8 cellular contexts compared by ENCODE assay signal in genomic region chr17:38509008-38509771, GRCh38.
A peak's percentile ranks its signal among the peaks of the same experiment; 100 is the strongest.
DNase-seq lines count a peak whose midpoint lies in the region; ATAC-seq and TF ChIP-seq lines count a peak whose summit lies in the region.

No MANE protein-coding gene starts in this region.

- ATAC-seq in heart right ventricle (peak; percentile 52 to 82 (median 68)), aorta (ENCODE audit: low FRiP score) (peak; percentile 46), HG03565 (IDR thresholded peaks at IDR 0.05; ENCODE audit: unreplicated experiment) (no peak)

- H3K36me3 ChIP-seq in SU-DHL-6 (ENCODE audit: low read length) (no peaks in the 10 kb centered on the region), adipocyte (ENCODE audit: control insufficient read depth, insufficient read depth, low read length, severe bottlenecking) (peaks cover 22% of the 10 kb centered on the region), heart right ventricle (peaks cover 0 to 49% (median 26%) of the 10 kb centered on the region in 9 donors), aorta (ENCODE audit: control insufficient read depth in 1 of 2, insufficient read depth in 2 of 2, low read length in 1 of 2) (peaks cover 0 to 2% of the 10 kb centered on the region in 2 donors)

- H3K27ac ChIP-seq in SU-DHL-6 (ENCODE audit: low read depth, low read length) (no peak overlapping the region), heart right ventricle (peak overlapping the region in 4 of 10 donors; percentile 14 to 56 (median 19)), aorta (ENCODE audit: low read depth in 1 of 2, low read length in 2 of 2) (no peak overlapping the region)

- H3K9me3 ChIP-seq in SU-DHL-6 (ENCODE audit: insufficient read depth, low read length): no peaks in the 10 kb centered on the region
- no peaks in the 10 kb centered on the region for H3K9me3 ChIP-seq in adipocyte (ENCODE audit: control insufficient read depth, low read length)
- H3K9me3 ChIP-seq in heart right ventricle: no peaks in the 10 kb centered on the region
- no peaks in the 10 kb centered on the region for H3K9me3 ChIP-seq in aorta (ENCODE audit: control insufficient read depth, low read length)

- peak; percentile 66 for DNase-seq in AG04449 (ENCODE audit: low read depth, low spot score)
- DNase-seq in HCEC 1CT: peak; percentile 89
- peak; percentile 93 for DNase-seq in adipocyte (ENCODE audit: low read depth)
- peak; percentile 72 to 75 for DNase-seq in heart right ventricle
- peak; percentile 57 for DNase-seq in pulmonary artery endothelial cell (ENCODE audit: low read depth, low spot score)
- peak; percentile 76 to 89 for DNase-seq in aorta

- H3K4me2 ChIP-seq in SU-DHL-6 (ENCODE audit: low read depth, low read length, poor library complexity, severe bottlenecking): no peak overlapping the region

- H4K20me1 ChIP-seq in SU-DHL-6 (ENCODE audit: low read depth, low read length): no peaks in the 10 kb centered on the region

- no peaks in the 10 kb centered on the region for H3K79me2 ChIP-seq in SU-DHL-6 (ENCODE audit: insufficient read depth, low read length)

- POLR2A ChIA-PET in AG04449 (lab: Yijun Ruan, JAX): interaction anchor here (0.8 to 1.5 kb wide), 4 partner anchors 62 to 159 kb away, joined by 3 to 4 read pairs (median 3); partner anchors contain the start of gene SOCS7

- H2AFZ ChIP-seq in SU-DHL-6 (ENCODE audit: low read depth, low read length, severe bottlenecking): no peak overlapping the region

- CTCF ChIA-PET in AG04449 (lab: Yijun Ruan, JAX): interaction anchor here (0.6 to 15.2 kb wide), 32 partner anchors 13 to 223 kb away, joined by 3 to 210 read pairs (median 6); no protein-coding TSS in a partner anchor

- H3K27me3 ChIP-seq in SU-DHL-6 (ENCODE audit: low read length) (no peaks in the 10 kb centered on the region), adipocyte (replicated peaks; ENCODE audit: control insufficient read depth, insufficient read depth, low read length) (no peaks in the 10 kb centered on the region), heart right ventricle (peaks cover 0 to 36% (median 0%) of the 10 kb centered on the region in 7 donors), aorta (ENCODE audit: control insufficient read depth in 1 of 2, insufficient read depth in 2 of 2, low read length in 1 of 2) (no peaks in the 10 kb centered on the region)

- H3F3A ChIP-seq in SU-DHL-6 (ENCODE audit: insufficient read depth): no peaks in the 10 kb centered on the region

- peak; percentile 89 for TF ChIP-seq CTCF in AG04449 (IDR thresholded peaks at IDR 0.05; ENCODE audit: insufficient read depth, low read length, missing control alignments)
- peak; percentile 45 for TF ChIP-seq CTCF in SU-DHL-6 (IDR thresholded peaks at IDR 0.05; ENCODE audit: insufficient read depth, low read length, poor library complexity, severe bottlenecking)
- peak; percentile 31 to 74 (median 68) for TF ChIP-seq CTCF in heart right ventricle (IDR thresholded peaks at IDR 0.05)

- WGBS in heart right ventricle, 2 donors: 48 to 61% methylated on average over 25 to 26 of the region's 26 CpGs
- 81 to 89% methylated on average over 26 of the region's 26 CpGs for WGBS in aorta, 2 donors

- no peaks in the 10 kb centered on the region for H3K9me2 ChIP-seq in SU-DHL-6 (replicated peaks; ENCODE audit: insufficient read depth, low read length)

- H3K4me3 ChIP-seq in AG04449 (ENCODE audit: low read depth, low read length) (no peak overlapping the region), SU-DHL-6 (ENCODE audit: insufficient read depth, low read length, poor library complexity, severe bottlenecking) (no peak overlapping the region), adipocyte (ENCODE audit: low read length) (peak overlapping the region; percentile 15), heart right ventricle (peak overlapping the region in 6 of 10 donors; percentile 7 to 24 (median 20)), aorta (ENCODE audit: low read length in 2 of 2) (no peak overlapping the region)

- H3K9ac ChIP-seq in SU-DHL-6 (ENCODE audit: low read length) (no peak overlapping the region), adipocyte (ENCODE audit: low read length) (no peak overlapping the region)

- peaks cover 11% of the 10 kb centered on the region for H3K4me1 ChIP-seq in adipocyte (ENCODE audit: control insufficient read depth, insufficient read depth, low read length)
- peaks cover 0 to 17% (median 12%) of the 10 kb centered on the region in 9 donors for H3K4me1 ChIP-seq in heart right ventricle
- H3K4me1 ChIP-seq in aorta (ENCODE audit: control insufficient read depth in 1 of 2, insufficient read depth in 2 of 2, low read length in 2 of 2): no peaks in the 10 kb centered on the region

- intact Hi-C loops in heart right ventricle (cut with DNase I) (loop anchor here in 1 of 10 donors (5.0 kb wide), 1 partner anchor 158 kb away; no protein-coding TSS in a partner anchor), aorta (cut with DNase I) (no loop called here)

Comparison
In these comparisons a context has a peak if more than half of its experiments do, and no peak if none do; other contexts are left out.
1. H3K4me3 ChIP-seq: peak in adipocyte (single experiment) and heart right ventricle (6 of 10); none in AG04449 (single experiment), SU-DHL-6 (single experiment) and aorta (0 of 2).
2. Peak in every context shown above with its lines, with median percentiles within 50 percentile points of each other: DNase-seq and CTCF ChIP-seq.